32 cellular contexts compared by ENCODE assay signal in genomic region chr5:52861368-52861767, GRCh38.
"Had no signal": no experiment of that assay in that cellular context is flagged by ENCODE, and none has a peak within 500 bp of the region (broad histone marks: within the 10 kb centered on the region; RNA-seq: fewer than 3 reads in every experiment).

No MANE protein-coding gene starts in this region.

- H3K4me3 ChIP-seq: adrenal gland, body of pancreas, gastrocnemius medialis, hepatocyte, pancreas, prostate gland, stomach, thyroid gland, upper lobe of right lung had no signal

- H3K4me1 Mint-ChIP-seq: activated naive CD8-positive, alpha-beta T cell treated with anti-CD3 and anti-CD28 coated beads for 36 hours; memory B cell; naive thymus-derived CD4-positive, alpha-beta T cell; stimulated activated naive B cell treated with anti-CD40 and anti-IgM and Interleukin-4, amounts not matched to agents 10 μg/mL and 1 μg/mL and 100 μg/mL, for 72 hours had no signal

- H3K27ac Mint-ChIP-seq: activated naive CD4-positive, alpha-beta T cell treated with anti-CD3 and anti-CD28 coated beads for 36 hours; activated naive CD8-positive, alpha-beta T cell treated with anti-CD3 and anti-CD28 coated beads for 36 hours; memory B cell; naive thymus-derived CD4-positive, alpha-beta T cell; stimulated activated naive B cell treated with anti-CD40 and anti-IgM and Interleukin-4, amounts not matched to agents 10 μg/mL and 1 μg/mL and 100 μg/mL, for 72 hours; T-helper 17 cell had no signal

- ATAC-seq: activated CD4-positive, CD25-positive, alpha-beta regulatory T cell treated with anti-CD3 and anti-CD28 coated beads, Interleukin-2, amount 50 U/mL, for 24 hours; body of pancreas; gastrocnemius medialis; left colon; naive thymus-derived CD4-positive, alpha-beta T cell; pancreas; sciatic nerve; stimulated activated naive B cell treated with anti-CD40 and anti-IgM and Interleukin-4, amounts not matched to agents 10 μg/mL and 1 μg/mL and 100 μg/mL, for 72 hours; T-helper 17 cell; upper lobe of right lung had no signal

- H3K27ac ChIP-seq: adrenal gland, body of pancreas, gastrocnemius medialis, hepatocyte, pancreas, prostate gland, thyroid gland, upper lobe of right lung, WERI-Rb-1 had no signal

- H3K9me3 Mint-ChIP-seq: activated naive CD4-positive, alpha-beta T cell treated with anti-CD3 and anti-CD28 coated beads for 36 hours; activated naive CD8-positive, alpha-beta T cell treated with anti-CD3 and anti-CD28 coated beads for 36 hours; memory B cell; naive thymus-derived CD4-positive, alpha-beta T cell; stimulated activated naive B cell treated with anti-CD40 and anti-IgM and Interleukin-4, amounts not matched to agents 10 μg/mL and 1 μg/mL and 100 μg/mL, for 72 hours had no signal

- H3K4me3 Mint-ChIP-seq: activated naive CD4-positive, alpha-beta T cell treated with anti-CD3 and anti-CD28 coated beads for 36 hours; activated naive CD8-positive, alpha-beta T cell treated with anti-CD3 and anti-CD28 coated beads for 36 hours; memory B cell; naive thymus-derived CD4-positive, alpha-beta T cell; stimulated activated naive B cell treated with anti-CD40 and anti-IgM and Interleukin-4, amounts not matched to agents 10 μg/mL and 1 μg/mL and 100 μg/mL, for 72 hours; T-helper 17 cell had no signal

- H3K27me3 Mint-ChIP-seq: activated naive CD8-positive, alpha-beta T cell treated with anti-CD3 and anti-CD28 coated beads for 36 hours; memory B cell; stimulated activated naive B cell treated with anti-CD40 and anti-IgM and Interleukin-4, amounts not matched to agents 10 μg/mL and 1 μg/mL and 100 μg/mL, for 72 hours; T-helper 17 cell had no signal

- FAIRE-seq: endothelial cell of umbilical vein had no signal

- H3K36me3 Mint-ChIP-seq: memory B cell; stimulated activated naive B cell treated with anti-CD40 and anti-IgM and Interleukin-4, amounts not matched to agents 10 μg/mL and 1 μg/mL and 100 μg/mL, for 72 hours had no signal

- H3K36me3 ChIP-seq: gastrocnemius medialis, pancreas, prostate gland, thyroid gland, upper lobe of right lung, WERI-Rb-1 had no signal

- H3K4me1 ChIP-seq: gastrocnemius medialis, pancreas had no signal

- H3K27me3 ChIP-seq: adrenal gland, body of pancreas, gastrocnemius medialis, hepatocyte, pancreas, stomach, thyroid gland, upper lobe of right lung had no signal

- H3K9me3 ChIP-seq: adrenal gland, body of pancreas, gastrocnemius medialis, pancreas, prostate gland, stomach, thyroid gland, upper lobe of right lung had no signal

- DNase-seq: activated CD4-positive, alpha-beta T cell treated with anti-CD3 and anti-CD28 coated beads for 48 hours; activated CD4-positive, alpha-beta T cell treated with anti-CD3 and anti-CD28 coated beads, Interleukin-2, amount 50 U/mL, for 48 hours; activated CD8-positive, alpha-beta memory T cell treated with anti-CD3 and anti-CD28 coated beads for 24 hours; activated effector memory CD4-positive, alpha-beta T cell treated with anti-CD3 and anti-CD28 coated beads, Interleukin-2, amount 50 U/mL, for 16 hours; activated naive CD4-positive, alpha-beta T cell treated with anti-CD3 and anti-CD28 coated beads for 36 hours; activated naive CD8-positive, alpha-beta T cell treated with anti-CD3 and anti-CD28 coated beads for 36 hours; adrenal gland; aorta; body of pancreas; cortex of kidney; gastrocnemius medialis; kidney; left colon; midbrain; naive thymus-derived CD4-positive, alpha-beta T cell; pancreas; retina; stimulated activated CD4-positive, alpha-beta T cell treated with anti-CD3 and anti-CD28 coated beads, Interleukin-15, amount 100 ng/mL, for 24 hours; stimulated activated CD4-positive, alpha-beta T cell treated with anti-CD3 and anti-CD28 coated beads, Interleukin-2, amount 100 ng/mL, for 24 hours; stimulated activated naive B cell treated with anti-CD40 and anti-IgM and Interleukin-4, amounts not matched to agents 10 μg/mL and 1 μg/mL and 100 μg/mL, for 72 hours; stomach; T-helper 17 cell; T1000; thyroid gland; upper lobe of right lung; WERI-Rb-1 had no signal
